8 cellular contexts compared by ENCODE assay signal in the genomic region with DNA sequence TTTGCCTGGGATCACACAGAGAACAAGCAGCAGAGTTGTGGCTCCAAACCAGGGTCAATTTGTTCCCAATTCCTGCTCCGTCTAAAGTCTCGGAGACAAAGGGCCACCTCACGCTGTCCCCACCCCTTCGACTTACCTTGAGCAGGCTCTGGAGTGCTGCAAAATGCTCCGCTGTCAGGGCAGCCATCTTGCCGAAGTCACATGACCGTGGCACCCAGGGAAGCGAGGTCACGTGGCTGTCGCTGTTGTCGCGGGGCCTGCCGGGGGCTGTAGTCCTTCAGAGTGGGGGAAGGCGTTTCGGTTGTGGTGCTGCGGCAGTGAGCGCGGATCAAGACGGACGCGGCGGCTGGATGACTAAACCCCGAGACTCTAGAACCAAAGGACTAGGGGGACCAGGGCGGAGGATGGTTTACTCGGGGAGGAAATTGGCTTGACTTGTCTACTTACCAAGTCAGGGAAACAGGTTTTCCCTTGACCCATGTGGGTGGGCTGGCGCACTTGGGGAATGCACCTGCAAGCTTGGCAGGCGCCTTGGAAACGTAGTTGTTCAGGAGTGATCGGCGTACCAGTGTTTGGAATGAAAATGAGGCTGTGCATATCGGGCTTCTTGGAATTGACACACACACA. TPM values are rescaled to one million over a fixed set of nuclear protein-coding genes. Genes with fewer than 3 reads are reported as not detected.
DNase-seq lines count a peak whose midpoint lies in the region; ATAC-seq, FAIRE-seq and TF ChIP-seq lines count a peak whose summit lies in the region.

Gene COMMD9 (minus strand): TSS at position 199 of the 627 bp plus-strand sequence. CDS start 12 bp downstream, at position 187.

- intact Hi-C loops in OCI-LY7 (cut with micrococcal nuclease; ENCODE audit: unreplicated experiment): no loop called here

- no peak within 1 kb of the TSS for H3K27ac ChIP-seq in OCI-LY7 (ENCODE audit: low read depth, low read length, poor library complexity, severe bottlenecking)

- H3K4me1 ChIP-seq in OCI-LY7 (ENCODE audit: insufficient read depth, low read length, poor library complexity, severe bottlenecking): peaks cover 11% of the 10 kb centered on the region

- no peak for TF ChIP-seq CTCF in D721Med (IDR thresholded peaks at IDR 0.05; ENCODE audit: insufficient read depth, missing control alignments)
- no peak for TF ChIP-seq CTCF in OCI-LY7 (conservative IDR thresholded peaks at IDR 0.05; ENCODE audit: low read length)

- FAIRE-seq in D721Med (lab: Jason Lieb, UNC): no peak

- BruUV-seq in OCI-LY7 (replicated peaks; lab: Mats Ljungman, UMichigan): no TSS peak

- peak within 1 kb of the TSS; percentile 90 for H3K4me2 ChIP-seq in OCI-LY7 (ENCODE audit: low read length)

- no peaks in the 10 kb centered on the region; the same call in 1 of the 2 replicates for H3K9me2 ChIP-seq in OCI-LY7 (ENCODE audit: insufficient read depth, low read length)

- POLR2A ChIA-PET in OCI-LY7 (lab: Charles Lee): interaction anchor here (0.7 to 1.3 kb wide), 4 partner anchors 10 to 288 kb away, joined by 3 to 7 read pairs (median 4); no protein-coding TSS in a partner anchor

- peak within 1 kb of the TSS; percentile 94 for H3K4me3 ChIP-seq in OCI-LY7 (ENCODE audit: low read depth, low read length, poor library complexity, severe bottlenecking)

- no peaks in the 10 kb centered on the region for H4K20me1 ChIP-seq in OCI-LY7 (ENCODE audit: insufficient read depth, low read length)

- H3K9me3 ChIP-seq in OCI-LY7 (ENCODE audit: low read length): no peaks in the 10 kb centered on the region

- H3K36me3 ChIP-seq in OCI-LY7 (ENCODE audit: insufficient read depth, low read length): no peaks in the 10 kb centered on the region

- peak within 1 kb of the TSS; percentile 100 for H2AFZ ChIP-seq in OCI-LY7 (ENCODE audit: low read length)

- peak; percentile 68 for DNase-seq in D721Med (ENCODE audit: insufficient read length, low spot score)
- peak; percentile 74 for DNase-seq in HuH-7.5 (ENCODE audit: low spot score)
- DNase-seq in OCI-LY7 (ENCODE audit: low spot score): peak; percentile 92
- peak; percentile 90 for DNase-seq in activated T-cell treated with anti-CD3 and anti-CD28 coated beads for 24 hours (ENCODE audit: low read depth)
- DNase-seq in epidermal melanocyte (ENCODE audit: insufficient read length, low spot score): peak; percentile 91
- peak; percentile 91 for DNase-seq in middle frontal gyrus (ENCODE audit: extremely low spot score, low spot score)
- DNase-seq in stimulated activated CD8-positive, alpha-beta memory T cell treated with anti-CD3 and anti-CD28 coated beads, Interleukin-2, amount 100 ng/mL, for 48 hours (ENCODE audit: low read depth in 2 of 2): peak; percentile 89 to 93

- H3K79me2 ChIP-seq in OCI-LY7 (ENCODE audit: insufficient read depth, low read depth, low read length): 0 out of 2 replicates have a peak, but pooled peaks cover 6% of the 10 kb centered on the region

- ATAC-seq in GM21526 (IDR thresholded peaks at IDR 0.05; ENCODE audit: low FRiP score, unreplicated experiment): peak; percentile 98

- CTCF ChIA-PET in OCI-LY7 (lab: Charles Lee; ENCODE audit: unreplicated experiment): interaction anchor here (2.4 kb wide), 1 partner anchor 204 kb away, joined by 7 read pairs; no protein-coding TSS in a partner anchor

RNA-seq across cellular contexts. Expression of gene COMMD9, which starts in this region (rescaled TPM):
- total RNA-seq in OCI-LY7 (2014; rRNA removed; shearing (Covaris generic)): 26.5 and 37.6 TPM in 2 replicates
- total RNA-seq in OCI-LY7 (2022): 46.8 and 48.3 TPM in 2 replicates
